In the genomic region with DNA sequence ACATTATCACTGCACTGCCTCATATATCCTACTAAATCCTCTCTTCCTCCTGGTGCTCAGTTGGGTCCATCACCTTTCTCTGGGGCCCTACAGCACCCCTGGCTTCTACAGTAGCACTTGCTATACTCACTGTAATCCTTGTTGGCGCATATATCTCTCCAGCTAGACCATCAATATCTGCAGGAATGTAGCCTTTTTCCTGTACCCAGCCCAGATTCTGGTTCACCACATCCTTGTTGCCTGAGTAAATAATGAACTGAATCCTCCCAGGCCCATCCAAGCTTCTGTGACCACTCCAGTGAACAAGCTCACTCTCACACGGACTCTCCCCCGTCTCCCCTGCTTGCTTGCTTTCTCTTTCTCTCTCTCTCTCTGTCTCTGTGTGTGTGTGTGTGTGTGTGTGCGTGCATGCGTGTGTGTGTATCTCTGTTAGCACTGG, we compare ENCODE assay signal across 11 cellular contexts.
DNase-seq lines count a peak whose midpoint lies in the region; ATAC-seq, FAIRE-seq and TF ChIP-seq lines count a peak whose summit lies in the region.
"Had no signal": no experiment of that assay in that cellular context is flagged by ENCODE, and none has a peak within 500 bp of the region (broad histone marks: within the 10 kb centered on the region; RNA-seq: fewer than 3 reads in every experiment).

No MANE protein-coding gene starts in this region.

- H3K36me3 Mint-ChIP-seq in naive thymus-derived CD8-positive, alpha-beta T cell, result peaks cover 0 to 21% (median 20%) of the 10 kb centered on the region in 3 donors

- H3K4me1 Mint-ChIP-seq in naive thymus-derived CD8-positive, alpha-beta T cell, result peaks cover 11 to 15% (median 14%) of the 10 kb centered on the region in 4 donors
- H3K4me1 Mint-ChIP-seq: nephron had no signal

- H3K9me3 ChIP-seq in DND-41 (ENCODE audit: insufficient read depth, low read length, severe bottlenecking) (peaks cover 7% of the 10 kb centered on the region), K562 (replicated peaks; ENCODE audit: control insufficient read depth, insufficient read depth, low read depth, low read length) (no peaks in the 10 kb centered on the region)

- TF ChIP-seq POLR2A in K562 (conservative IDR thresholded peaks at IDR 0.05), result no peak

- 37% methylated on average over 5 of the region's 5 CpGs for WGBS in K562 (ENCODE audit: insufficient coverage, low coverage, missing lambda C conversion rate)

- TF ChIP-seq RAD21 in K562 (CRISPR knock-in tag; conservative IDR thresholded peaks at IDR 0.05 in 1 of 2, IDR thresholded peaks at IDR 0.05 in 1 of 2), result no peak

- H3K36me3 ChIP-seq in DND-41 (ENCODE audit: insufficient read depth, low read length), result no peaks in the 10 kb centered on the region
- H3K36me3 ChIP-seq in K562 (ENCODE audit: control insufficient read depth, insufficient read depth, low read length), result no peaks in the 10 kb centered on the region

- H2AFZ ChIP-seq in DND-41 (ENCODE audit: low read depth, low read length) (no peak overlapping the region), K562 (ENCODE audit: low read depth, low read length) (peak overlapping the region; percentile 44; the same call in 1 of the 2 replicates)

- H3K27ac ChIP-seq in DND-41 (ENCODE audit: low read length) (no peak overlapping the region), K562 (ENCODE audit: extremely low read depth, low read depth, low read length) (no peak overlapping the region)

- no peak for FAIRE-seq in K562 (lab: Jason Lieb, UNC)

- CTCF ChIA-PET in K562 (lab: Yijun Ruan, JAX; ENCODE audit: low intra/inter-chr PET ratio), result no interaction called here

- no peak overlapping the region for H3K4me3 ChIP-seq in DND-41 (ENCODE audit: low read depth in 1 of 2, low read length in 2 of 2)
- H3K4me3 ChIP-seq in K562, result no peak overlapping the region

- peak overlapping the region; percentile 26 to 91 (median 62) for H3K4me3 Mint-ChIP-seq in naive thymus-derived CD8-positive, alpha-beta T cell
- H3K4me3 Mint-ChIP-seq: nephron had no signal

- no TSS peak for BruUV-seq in K562 (replicated peaks; lab: Mats Ljungman, UMichigan)

- H3K9ac ChIP-seq in DND-41 (ENCODE audit: low read depth, low read length), result no peak overlapping the region
- no peak overlapping the region for H3K9ac ChIP-seq in K562 (ENCODE audit: insufficient read depth in 1 of 2, low read depth in 2 of 2, low read length in 2 of 2)

- intact Hi-C loops in K562 (cut with micrococcal nuclease), result no loop called here

- ATAC-seq in DND-41 (ENCODE audit: insufficient read depth, low read depth), result peak; percentile 58; the same call in 2 of the 3 replicates
- no peak; the same call in 1 of the 3 replicates for ATAC-seq in K562
- ATAC-seq in naive thymus-derived CD8-positive, alpha-beta T cell, result peak; percentile 83 to 96

- TF ChIP-seq EP300 in K562 (IDR thresholded peaks at IDR 0.05; ENCODE audit: low read length), result no peak

- TF ChIP-seq CTCF in DND-41 (IDR thresholded peaks at IDR 0.05; ENCODE audit: borderline replicate concordance, extremely low read depth, low read length, poor library complexity, severe bottlenecking) (no peak), K562 (IDR thresholded peaks at IDR 0.05 in 2 of 3, conservative IDR thresholded peaks at IDR 0.05 in 1 of 3; ENCODE audit: insufficient read depth in 2 of 3, low read depth in 1 of 3, low read length in 3 of 3) (no peak)

- H4K20me1 ChIP-seq in DND-41 (ENCODE audit: insufficient read depth, low read length) (no peaks in the 10 kb centered on the region), K562 (replicated peaks; ENCODE audit: control insufficient read depth, insufficient read depth, low read length) (no peaks in the 10 kb centered on the region)

- peaks cover 0 to 19% (median 10%) of the 10 kb centered on the region in 9 donors for H3K9me3 Mint-ChIP-seq in naive thymus-derived CD8-positive, alpha-beta T cell

- H3K79me2 ChIP-seq in DND-41 (ENCODE audit: insufficient read depth, low read length) (no peaks in the 10 kb centered on the region), K562 (ENCODE audit: control insufficient read depth, insufficient read depth, low read length) (no peaks in the 10 kb centered on the region)

- H3K4me2 ChIP-seq in DND-41 (ENCODE audit: insufficient read depth, low read length) (no peak overlapping the region), K562 (ENCODE audit: insufficient read depth, low read length) (peak overlapping the region; percentile 18; the same call in 1 of the 2 replicates)

- no peaks in the 10 kb centered on the region for H3K27me3 Mint-ChIP-seq in naive thymus-derived CD8-positive, alpha-beta T cell

- H3K27ac Mint-ChIP-seq in naive thymus-derived CD8-positive, alpha-beta T cell, result peak overlapping the region in 8 of 10 donors; percentile 2 to 94 (median 39)

- no peaks in the 10 kb centered on the region for H3K4me1 ChIP-seq in DND-41 (ENCODE audit: insufficient read depth, low read length)
- H3K4me1 ChIP-seq in K562 (replicated peaks in 1 of 2; ENCODE audit: control insufficient read depth in 2 of 2, insufficient read depth in 2 of 2, low read length in 2 of 2), result no peaks in the 10 kb centered on the region; a peak in 1 of 5 replicates

- peak; percentile 23 for DNase-seq in DND-41
- DNase-seq in KBM-7, result peak; percentile 88
- no peak for DNase-seq in K562 (ENCODE audit: extremely low read depth in 1 of 4, low spot score in 3 of 4)
- peak in 6 of 10 donors; percentile 6 to 70 (median 46) for DNase-seq in naive thymus-derived CD8-positive, alpha-beta T cell
- no peak for DNase-seq in NCI-H187 treated with DMSO at 0.1 percent for 48 hours (lab: John Stamatoyannopoulos, UW)
- no peak for DNase-seq in NCI-H526 treated with DMSO at 0.1 percent for 48 hours (lab: John Stamatoyannopoulos, UW)
- DNase-seq in NCI-H526 (lab: John Stamatoyannopoulos, UW), result no peak
- DNase-seq in stimulated activated naive CD4-positive, alpha-beta T cell treated with Interleukin-2 at 50 U/mL for 16 hours (lab: John Stamatoyannopoulos, UW), result no peak
- DNase-seq: effector memory CD4-positive, alpha-beta T cell; NCI-H187 had no signal

- in situ Hi-C loops in KBM-7 (cut with MboI; ENCODE audit: low pct_unique_long_range_greater_than_20kb, low sequenced_read_pairs) (no loop called here), K562 (cut with MboI) (no loop called here)

- no peaks in the 10 kb centered on the region for H3K9me1 ChIP-seq in K562 (ENCODE audit: control insufficient read depth, insufficient read depth, low read length)

- POLR2A ChIA-PET in K562 (lab: Yijun Ruan, JAX), result interaction anchor here (0.7 to 1.0 kb wide), 2 partner anchors 29 to 37 kb away, joined by 3 read pairs; no protein-coding TSS in a partner anchor
- POLR2A ChIA-PET in naive thymus-derived CD8-positive, alpha-beta T cell (lab: Charles Lee), result interaction anchor here (0.6 to 1.7 kb wide), 4 partner anchors 11 to 735 kb away, joined by 3 to 8 read pairs (median 3); no protein-coding TSS in a partner anchor

- H3K27me3 ChIP-seq in DND-41 (ENCODE audit: insufficient read depth, low read length, poor library complexity) (no peaks in the 10 kb centered on the region), K562 (ENCODE audit: control insufficient read depth in 2 of 2, insufficient read depth in 2 of 2, low read length in 2 of 2) (no peaks in the 10 kb centered on the region)

TF ChIP-seq in K562, 482 proteins besides CTCF, POLR2A, EP300 and RAD21 (continues in another document):
- TF ChIP-seq SAFB (IDR thresholded peaks at IDR 0.05; ENCODE audit: borderline replicate concordance, low read depth, low read length) (no peak), KDM1A (IDR thresholded peaks at IDR 0.05) (no peak), ARID2 (IDR thresholded peaks at IDR 0.05) (no peak), HSF4 (CRISPR knock-in tag; IDR thresholded peaks at IDR 0.05; ENCODE audit: borderline replicate concordance) (no peak)
- TF ChIP-seq, protein P1, sequence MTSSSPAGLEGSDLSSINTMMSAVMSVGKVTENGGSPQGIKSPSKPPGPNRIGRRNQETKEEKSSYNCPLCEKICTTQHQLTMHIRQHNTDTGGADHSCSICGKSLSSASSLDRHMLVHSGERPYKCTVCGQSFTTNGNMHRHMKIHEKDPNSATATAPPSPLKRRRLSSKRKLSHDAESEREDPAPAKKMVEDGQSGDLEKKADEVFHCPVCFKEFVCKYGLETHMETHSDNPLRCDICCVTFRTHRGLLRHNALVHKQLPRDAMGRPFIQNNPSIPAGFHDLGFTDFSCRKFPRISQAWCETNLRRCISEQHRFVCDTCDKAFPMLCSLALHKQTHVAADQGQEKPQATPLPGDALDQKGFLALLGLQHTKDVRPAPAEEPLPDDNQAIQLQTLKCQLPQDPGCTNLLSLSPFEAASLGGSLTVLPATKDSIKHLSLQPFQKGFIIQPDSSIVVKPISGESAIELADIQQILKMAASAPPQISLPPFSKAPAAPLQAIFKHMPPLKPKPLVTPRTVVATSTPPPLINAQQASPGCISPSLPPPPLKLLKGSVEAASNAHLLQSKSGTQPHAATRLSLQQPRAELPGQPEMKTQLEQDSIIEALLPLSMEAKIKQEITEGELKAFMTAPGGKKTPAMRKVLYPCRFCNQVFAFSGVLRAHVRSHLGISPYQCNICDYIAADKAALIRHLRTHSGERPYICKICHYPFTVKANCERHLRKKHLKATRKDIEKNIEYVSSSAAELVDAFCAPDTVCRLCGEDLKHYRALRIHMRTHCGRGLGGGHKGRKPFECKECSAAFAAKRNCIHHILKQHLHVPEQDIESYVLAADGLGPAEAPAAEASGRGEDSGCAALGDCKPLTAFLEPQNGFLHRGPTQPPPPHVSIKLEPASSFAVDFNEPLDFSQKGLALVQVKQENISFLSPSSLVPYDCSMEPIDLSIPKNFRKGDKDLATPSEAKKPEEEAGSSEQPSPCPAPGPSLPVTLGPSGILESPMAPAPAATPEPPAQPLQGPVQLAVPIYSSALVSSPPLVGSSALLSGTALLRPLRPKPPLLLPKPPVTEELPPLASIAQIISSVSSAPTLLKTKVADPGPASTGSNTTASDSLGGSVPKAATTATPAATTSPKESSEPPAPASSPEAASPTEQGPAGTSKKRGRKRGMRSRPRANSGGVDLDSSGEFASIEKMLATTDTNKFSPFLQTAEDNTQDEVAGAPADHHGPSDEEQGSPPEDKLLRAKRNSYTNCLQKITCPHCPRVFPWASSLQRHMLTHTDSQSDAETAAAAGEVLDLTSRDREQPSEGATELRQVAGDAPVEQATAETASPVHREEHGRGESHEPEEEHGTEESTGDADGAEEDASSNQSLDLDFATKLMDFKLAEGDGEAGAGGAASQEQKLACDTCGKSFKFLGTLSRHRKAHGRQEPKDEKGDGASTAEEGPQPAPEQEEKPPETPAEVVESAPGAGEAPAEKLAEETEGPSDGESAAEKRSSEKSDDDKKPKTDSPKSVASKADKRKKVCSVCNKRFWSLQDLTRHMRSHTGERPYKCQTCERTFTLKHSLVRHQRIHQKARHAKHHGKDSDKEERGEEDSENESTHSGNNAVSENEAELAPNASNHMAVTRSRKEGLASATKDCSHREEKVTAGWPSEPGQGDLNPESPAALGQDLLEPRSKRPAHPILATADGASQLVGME (CRISPR knock-in tag; IDR thresholded peaks at IDR 0.05), result no peak

Comparison
In these comparisons a context has a peak if more than half of its experiments do, and no peak if none do; other contexts are left out.
1. DNase-seq: peak in DND-41 (single experiment), KBM-7 (single experiment) and naive thymus-derived CD8-positive, alpha-beta T cell (6 of 10); none in K562 (0 of 4), NCI-H187 treated with DMSO at 0.1 percent for 48 hours (single experiment), NCI-H526 treated with DMSO at 0.1 percent for 48 hours (single experiment), NCI-H526 (0 of 2) and stimulated activated naive CD4-positive, alpha-beta T cell treated with Interleukin-2 at 50 U/mL for 16 hours (single experiment).